ENCODE assay signal across 8 cellular contexts in the genomic region with DNA sequence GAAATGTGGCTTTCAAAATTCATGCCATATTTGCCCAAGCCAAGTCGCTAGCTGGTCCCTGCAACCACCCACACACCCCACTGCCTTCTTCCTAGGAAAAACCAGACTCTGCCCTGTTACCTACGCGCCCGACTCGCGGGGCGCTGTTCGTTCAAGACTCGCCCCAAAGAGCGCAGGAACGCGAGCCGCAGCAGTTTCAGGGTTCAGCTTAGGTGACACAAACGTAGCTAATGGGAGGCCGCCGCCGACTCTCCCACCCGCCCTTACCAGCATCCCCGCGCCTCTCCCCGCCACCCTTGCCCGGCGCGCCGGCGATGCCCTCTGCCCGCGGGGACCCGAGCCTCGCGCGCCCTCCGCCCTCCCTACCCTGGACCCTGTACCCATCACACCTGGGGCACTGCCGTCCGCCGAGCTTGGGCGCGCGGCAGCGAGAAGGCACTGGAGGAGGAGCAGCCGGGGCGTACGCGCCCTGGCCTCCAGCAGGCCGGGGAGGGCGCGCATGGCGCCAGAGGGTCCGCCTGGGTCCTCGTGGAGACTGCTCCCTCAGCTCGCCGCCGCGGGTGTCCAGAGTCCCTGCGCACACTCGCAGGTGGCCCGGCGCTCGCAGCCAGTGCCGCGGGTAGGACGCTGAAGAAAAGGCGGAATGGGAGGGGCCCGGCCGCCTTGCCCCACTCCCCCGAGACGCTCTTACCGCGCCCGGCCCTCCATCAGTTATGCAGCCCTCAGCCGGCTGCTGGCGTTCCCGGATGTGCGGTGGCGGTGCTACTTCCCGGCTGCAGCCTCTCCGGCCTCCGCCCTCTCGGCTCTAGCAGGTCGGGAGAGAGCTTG. TPM values are rescaled to one million over a fixed set of nuclear protein-coding genes. Genes with fewer than 3 reads are reported as not detected.
A peak's percentile ranks its signal among the peaks of the same experiment; 100 is the strongest.
DNase-seq lines count a peak whose midpoint lies in the region; ATAC-seq lines count a peak whose summit lies in the region.

A gene with protein sequence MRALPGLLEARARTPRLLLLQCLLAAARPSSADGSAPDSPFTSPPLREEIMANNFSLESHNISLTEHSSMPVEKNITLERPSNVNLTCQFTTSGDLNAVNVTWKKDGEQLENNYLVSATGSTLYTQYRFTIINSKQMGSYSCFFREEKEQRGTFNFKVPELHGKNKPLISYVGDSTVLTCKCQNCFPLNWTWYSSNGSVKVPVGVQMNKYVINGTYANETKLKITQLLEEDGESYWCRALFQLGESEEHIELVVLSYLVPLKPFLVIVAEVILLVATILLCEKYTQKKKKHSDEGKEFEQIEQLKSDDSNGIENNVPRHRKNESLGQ (minus strand): TSS at position 638 of the 828 bp plus-strand sequence. CDS start 137 bp downstream, at position 501.

- peak within 1 kb of the TSS; percentile 78 for H3K4me3 ChIP-seq in ACC112 (ENCODE audit: low read depth, low read length)
- H3K4me3 ChIP-seq in esophagus (ENCODE audit: low read depth in 1 of 2, low read length in 2 of 2) = peak within 1 kb of the TSS; percentile 52 to 68
- H3K4me3 ChIP-seq in naive thymus-derived CD4-positive, alpha-beta T cell (ENCODE audit: low read length) = peak within 1 kb of the TSS; percentile 73

- no peaks in the 10 kb centered on the region for H3K79me2 ChIP-seq in ACC112 (ENCODE audit: control insufficient read depth, insufficient read depth, low read length, unreplicated experiment)

- H3K4me3 Mint-ChIP-seq in activated CD8-positive, alpha-beta memory T cell treated with anti-CD3 and anti-CD28 coated beads, Interleukin-2, amount 10 ng/mL, durations not matched to agents 7 days and 5 days = peak within 1 kb of the TSS; percentile 90
- peak within 1 kb of the TSS; percentile 88 to 99 (median 94) for H3K4me3 Mint-ChIP-seq in naive thymus-derived CD4-positive, alpha-beta T cell

- peak; percentile 32 for ATAC-seq in GM18520 (IDR thresholded peaks at IDR 0.05; ENCODE audit: unreplicated experiment)
- peak; percentile 57 for ATAC-seq in HG03066 (IDR thresholded peaks at IDR 0.05; ENCODE audit: low read depth, unreplicated experiment)
- peak; percentile 74 for ATAC-seq in activated CD8-positive, alpha-beta memory T cell treated with anti-CD3 and anti-CD28 coated beads, Interleukin-2, amount 10 ng/mL, durations not matched to agents 7 days and 5 days
- peak; percentile 80 for ATAC-seq in naive thymus-derived CD4-positive, alpha-beta T cell

- H3K27me3 ChIP-seq in ACC112 (ENCODE audit: insufficient read depth, low read length) = no peaks in the 10 kb centered on the region
- H3K27me3 ChIP-seq in esophagus (ENCODE audit: control insufficient read depth in 1 of 2, insufficient read depth in 2 of 2, low read length in 2 of 2) = no peaks in the 10 kb centered on the region
- no peaks in the 10 kb centered on the region for H3K27me3 ChIP-seq in naive thymus-derived CD4-positive, alpha-beta T cell (ENCODE audit: control insufficient read depth in 2 of 2, insufficient read depth in 2 of 2, low read length in 2 of 2)

- intact Hi-C loops in naive thymus-derived CD4-positive, alpha-beta T cell (cut with micrococcal nuclease) = loop anchor here (1.0 to 5.0 kb wide), 14 partner anchors 9 to 310 kb away; no protein-coding TSS in a partner anchor

- no peaks in the 10 kb centered on the region for H3K27me3 Mint-ChIP-seq in activated CD8-positive, alpha-beta memory T cell treated with anti-CD3 and anti-CD28 coated beads, Interleukin-2, amount 10 ng/mL, durations not matched to agents 7 days and 5 days
- no peaks in the 10 kb centered on the region for H3K27me3 Mint-ChIP-seq in naive thymus-derived CD4-positive, alpha-beta T cell

- H3K36me3 ChIP-seq in ACC112 (ENCODE audit: insufficient read depth, low read length) = no peaks in the 10 kb centered on the region
- H3K36me3 ChIP-seq in esophagus (ENCODE audit: control insufficient read depth in 2 of 2, insufficient read depth in 2 of 2, low read length in 1 of 2) = no peaks in the 10 kb centered on the region
- peaks cover 0 to 3% (median 0%) of the 10 kb centered on the region in 3 experiments for H3K36me3 ChIP-seq in naive thymus-derived CD4-positive, alpha-beta T cell (ENCODE audit: control insufficient read depth in 2 of 3, insufficient read depth in 3 of 3, low read length in 3 of 3)

- CTCF ChIA-PET in activated CD8-positive, alpha-beta memory T cell treated with anti-CD3 and anti-CD28 coated beads, Interleukin-2, amount 10 ng/mL, durations not matched to agents 7 days and 5 days (lab: Charles Lee) = interaction anchor here (0.7 to 2.3 kb wide), 16 partner anchors 9 to 345 kb away, joined by 3 to 8 read pairs (median 4); a partner anchor contains a TSS
- CTCF ChIA-PET in naive thymus-derived CD4-positive, alpha-beta T cell (lab: Charles Lee) = interaction anchor here (0.5 to 3.4 kb wide), 8 partner anchors 17 to 317 kb away, joined by 3 to 17 read pairs (median 3); a partner anchor contains a TSS

- H3K9me3 Mint-ChIP-seq in activated CD8-positive, alpha-beta memory T cell treated with anti-CD3 and anti-CD28 coated beads, Interleukin-2, amount 10 ng/mL, durations not matched to agents 7 days and 5 days (ENCODE audit: low read depth) = no peaks in the 10 kb centered on the region
- H3K9me3 Mint-ChIP-seq in naive thymus-derived CD4-positive, alpha-beta T cell = no peaks in the 10 kb centered on the region

- no peak within 1 kb of the TSS for H3K27ac ChIP-seq in ACC112 (ENCODE audit: low read depth, low read length)
- H3K27ac ChIP-seq in esophagus (ENCODE audit: low read depth in 2 of 2, low read length in 1 of 2) = peak within 1 kb of the TSS; percentile 73 to 76
- H3K27ac ChIP-seq in naive thymus-derived CD4-positive, alpha-beta T cell (ENCODE audit: low read depth, low read length) = peak within 1 kb of the TSS; percentile 89

- H3K4me1 Mint-ChIP-seq in activated CD8-positive, alpha-beta memory T cell treated with anti-CD3 and anti-CD28 coated beads, Interleukin-2, amount 10 ng/mL, durations not matched to agents 7 days and 5 days = peaks cover 57% of the 10 kb centered on the region
- H3K4me1 Mint-ChIP-seq in naive thymus-derived CD4-positive, alpha-beta T cell = peaks cover 40 to 88% (median 74%) of the 10 kb centered on the region in 7 donors

- H3K4me1 ChIP-seq in ACC112 (ENCODE audit: control insufficient read depth, insufficient read depth, low read length, unreplicated experiment) (no peaks in the 10 kb centered on the region), esophagus (ENCODE audit: control insufficient read depth in 2 of 2, insufficient read depth in 2 of 2, low read length in 1 of 2) (peaks cover 0 to 3% of the 10 kb centered on the region in 2 donors)
- H3K4me1 ChIP-seq in naive thymus-derived CD4-positive, alpha-beta T cell (ENCODE audit: control insufficient read depth in 2 of 2, insufficient read depth in 2 of 2, low read length in 2 of 2) = peaks cover 36 to 44% of the 10 kb centered on the region in 2 donors

- peak within 1 kb of the TSS; percentile 95 for H3K27ac Mint-ChIP-seq in activated CD8-positive, alpha-beta memory T cell treated with anti-CD3 and anti-CD28 coated beads, Interleukin-2, amount 10 ng/mL, durations not matched to agents 7 days and 5 days
- H3K27ac Mint-ChIP-seq in naive thymus-derived CD4-positive, alpha-beta T cell = peak within 1 kb of the TSS; percentile 96 to 99 (median 97)

- 1% methylated on average over 80 of the region's 80 CpGs for WGBS in esophagus, 2 donors

- POLR2A ChIA-PET in naive thymus-derived CD4-positive, alpha-beta T cell (lab: Charles Lee) = interaction anchor here (0.5 to 3.2 kb wide), 32 partner anchors 10 to 311 kb away, joined by 3 to 21 read pairs (median 4); a partner anchor contains a TSS

- DNase-seq in NCI-H526 treated with DMSO at 0.1 percent for 48 hours (lab: John Stamatoyannopoulos, UW) = peak; percentile 80
- DNase-seq in activated CD8-positive, alpha-beta memory T cell treated with anti-CD3 and anti-CD28 coated beads, Interleukin-2, amount 10 ng/mL, durations not matched to agents 7 days and 5 days = peak; percentile 89
- DNase-seq in naive thymus-derived CD4-positive, alpha-beta T cell = peak; percentile 65 to 88 (median 79)
- peak; percentile 64 to 88 (median 74) for DNase-seq in stimulated activated naive CD4-positive, alpha-beta T cell (lab: John Stamatoyannopoulos, UW)

- H3K36me3 Mint-ChIP-seq in activated CD8-positive, alpha-beta memory T cell treated with anti-CD3 and anti-CD28 coated beads, Interleukin-2, amount 10 ng/mL, durations not matched to agents 7 days and 5 days = peaks cover 13% of the 10 kb centered on the region
- peaks cover 0 to 20% (median 4%) of the 10 kb centered on the region in 5 donors for H3K36me3 Mint-ChIP-seq in naive thymus-derived CD4-positive, alpha-beta T cell

- H3K9me3 ChIP-seq in esophagus (ENCODE audit: control insufficient read depth in 2 of 2, insufficient read depth in 1 of 2, low read depth in 1 of 2, low read length in 1 of 2) = peaks cover 0 to 3% of the 10 kb centered on the region in 2 donors
- no peaks in the 10 kb centered on the region for H3K9me3 ChIP-seq in naive thymus-derived CD4-positive, alpha-beta T cell (ENCODE audit: control insufficient read depth in 2 of 3, low read length in 3 of 3)

- H2AFZ ChIP-seq in ACC112 (ENCODE audit: low read length, unreplicated experiment) = peak within 1 kb of the TSS; percentile 88

RNA-seq across cellular contexts. Expression of the gene that starts here (rescaled TPM):
- total RNA-seq in activated CD8-positive, alpha-beta memory T cell treated with anti-CD3 and anti-CD28 coated beads, Interleukin-2, amount 10 ng/mL, durations not matched to agents 7 days and 5 days = 100 to 1,000 TPM; 132 to 161 TPM
- polyA plus RNA-seq in esophagus = 1 to 10 TPM; 1.7 to 3.5 TPM
- 100 to 1,000 TPM; 124 to 169 (median 159) TPM for total RNA-seq in naive thymus-derived CD4-positive, alpha-beta T cell
- 100 to 1,000 TPM; 105 to 204 TPM for polyA plus RNA-seq in naive thymus-derived CD4-positive, alpha-beta T cell

Comparison
In these comparisons a context has a peak if more than half of its experiments do, and no peak if none do; other contexts are left out.
1. RNA of the gene that starts here (polyA plus RNA-seq): 105 to 204 TPM in naive thymus-derived CD4-positive, alpha-beta T cell; 1.7 to 3.5 TPM in esophagus; every median in the first group is over 10 times any median in the second.
2. Peak in every context shown above with its lines, with median percentiles within 50 percentile points of each other: H3K4me3 ChIP-seq, ATAC-seq and DNase-seq.